Comparison of ENCODE assay signal across 8 cellular contexts in the genomic region with DNA sequence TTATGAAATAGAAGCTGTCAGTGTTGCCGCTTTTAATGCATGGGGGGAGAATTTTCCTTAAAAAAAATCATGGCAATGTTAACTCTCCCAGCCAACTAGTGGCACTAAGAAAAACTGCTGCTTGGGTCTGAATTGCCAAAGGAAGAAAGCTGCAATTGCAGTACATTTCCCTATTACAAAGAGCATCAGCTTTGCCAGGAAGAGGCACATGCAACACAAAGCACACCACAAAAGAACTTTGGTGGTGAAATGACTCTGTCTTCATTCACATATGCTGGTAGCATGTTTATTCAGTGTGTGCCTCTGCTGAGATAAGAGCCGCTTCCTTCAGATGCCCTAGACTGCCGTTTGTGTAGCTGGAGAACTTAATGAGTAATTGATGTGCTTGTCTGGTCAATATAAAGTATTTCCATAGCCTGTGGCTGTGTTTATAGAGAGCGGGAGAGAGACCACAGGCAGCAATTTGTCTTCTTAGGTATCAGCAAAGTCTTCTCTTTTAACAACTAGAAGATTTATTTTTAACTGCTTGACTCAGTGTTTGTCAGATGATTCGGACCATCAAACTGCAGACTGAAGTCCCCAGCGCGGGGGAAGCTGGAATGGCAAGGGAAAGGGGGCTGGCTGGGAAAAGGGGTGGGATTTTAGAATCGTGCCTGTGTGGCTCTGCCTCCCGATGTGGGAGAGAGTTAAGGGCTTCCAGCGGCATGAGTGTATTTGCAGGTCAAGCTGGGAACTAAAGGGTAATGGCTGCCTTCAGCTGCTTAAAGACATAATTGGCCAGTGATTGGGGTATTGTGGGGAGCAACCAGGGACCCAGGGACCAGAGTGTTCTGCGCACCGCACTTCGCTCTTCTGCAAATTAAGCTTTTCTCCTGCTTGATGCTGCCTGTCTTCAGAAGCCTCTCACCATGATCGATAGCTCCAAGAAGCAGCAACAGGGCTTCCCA.
DNase-seq lines count a peak whose midpoint lies in the region; ATAC-seq and TF ChIP-seq lines count a peak whose summit lies in the region.

No MANE protein-coding gene starts in this region.

- peak in 6 of 7 experiments; percentile 25 to 47 (median 43) for TF ChIP-seq CTCF in body of pancreas (IDR thresholded peaks at IDR 0.05)
- peak; percentile 42 for TF ChIP-seq CTCF in smooth muscle cell (IDR thresholded peaks at IDR 0.05; ENCODE audit: borderline replicate concordance, insufficient read depth, poor library complexity, severe bottlenecking)

- H3K27ac ChIP-seq in body of pancreas: peak overlapping the region in 2 of 4 donors; percentile 34 to 36
- H3K27ac ChIP-seq in smooth muscle cell (ENCODE audit: low read depth): peak overlapping the region; percentile 88

- H3K36me3 ChIP-seq in body of pancreas (replicated peaks in 1 of 2; ENCODE audit: insufficient read depth in 1 of 2, low read depth in 2 of 2) (no peaks in the 10 kb centered on the region), smooth muscle cell (ENCODE audit: low read depth) (no peaks in the 10 kb centered on the region)

- no peaks in the 10 kb centered on the region for H3K9me3 ChIP-seq in body of pancreas
- H3K9me3 ChIP-seq in smooth muscle cell (replicated peaks; ENCODE audit: low read depth): no peaks in the 10 kb centered on the region

- DNase-seq in ELF-1 (ENCODE audit: low read depth, low spot score) (peak; percentile 69), NCI-H2029 treated with DMSO at 0.1 percent for 48 hours (lab: John Stamatoyannopoulos, UW) (peak; percentile 83), body of pancreas (peak in 1 of 4 donors; percentile 15), iris pigment epithelial cell (ENCODE audit: low read depth) (peak; percentile 74), smooth muscle cell (lab: John Stamatoyannopoulos, UW; ENCODE audit: unreplicated experiment) (peak; percentile 33), NOMO-1 treated with DMSO at 0.1 percent for 48 hours (lab: John Stamatoyannopoulos, UW; ENCODE audit: unreplicated experiment) (no peak)

- H3F3A ChIP-seq in smooth muscle cell (ENCODE audit: low read depth): peaks cover 12% of the 10 kb centered on the region

- peak in 2 of 3 donors; percentile 23 to 32 for TF ChIP-seq POLR2A in body of pancreas (IDR thresholded peaks at IDR 0.05)

- H3K79me2 ChIP-seq in smooth muscle cell (ENCODE audit: low read depth): peaks cover 55% of the 10 kb centered on the region

- 56 to 62% methylated on average over 14 of the region's 14 CpGs for WGBS in body of pancreas, 2 donors
- 12% methylated on average over 14 of the region's 14 CpGs for WGBS in smooth muscle cell (ENCODE audit: low lambda C conversion rate)

- H4K20me1 ChIP-seq in smooth muscle cell (ENCODE audit: low read depth): peaks cover 55% of the 10 kb centered on the region

- no peak overlapping the region for H2AFZ ChIP-seq in smooth muscle cell (ENCODE audit: low read depth)

- H3K4me2 ChIP-seq in smooth muscle cell: peak overlapping the region; percentile 84

- intact Hi-C loops in body of pancreas (cut with DNase I): no loop called here

- no peaks in the 10 kb centered on the region for H3K27me3 ChIP-seq in body of pancreas
- H3K27me3 ChIP-seq in smooth muscle cell (ENCODE audit: low read depth): no peaks in the 10 kb centered on the region

- H3K4me3 ChIP-seq in body of pancreas (no peak overlapping the region), smooth muscle cell (peak overlapping the region; percentile 43)

- H3K4me1 ChIP-seq in body of pancreas: peaks cover 16% of the 10 kb centered on the region
- H3K4me1 ChIP-seq in smooth muscle cell (ENCODE audit: low read depth): peaks cover 26% of the 10 kb centered on the region

- ATAC-seq in body of pancreas: peak; percentile 47
- ATAC-seq in GM21390 (IDR thresholded peaks at IDR 0.05; ENCODE audit: unreplicated experiment): no peak
- ATAC-seq in GM18873 (IDR thresholded peaks at IDR 0.05; ENCODE audit: low FRiP score, unreplicated experiment): no peak

- peak overlapping the region; percentile 64 for H3K9ac ChIP-seq in smooth muscle cell (ENCODE audit: low read depth)
